8 cellular contexts compared by ENCODE assay signal in the genomic region with DNA sequence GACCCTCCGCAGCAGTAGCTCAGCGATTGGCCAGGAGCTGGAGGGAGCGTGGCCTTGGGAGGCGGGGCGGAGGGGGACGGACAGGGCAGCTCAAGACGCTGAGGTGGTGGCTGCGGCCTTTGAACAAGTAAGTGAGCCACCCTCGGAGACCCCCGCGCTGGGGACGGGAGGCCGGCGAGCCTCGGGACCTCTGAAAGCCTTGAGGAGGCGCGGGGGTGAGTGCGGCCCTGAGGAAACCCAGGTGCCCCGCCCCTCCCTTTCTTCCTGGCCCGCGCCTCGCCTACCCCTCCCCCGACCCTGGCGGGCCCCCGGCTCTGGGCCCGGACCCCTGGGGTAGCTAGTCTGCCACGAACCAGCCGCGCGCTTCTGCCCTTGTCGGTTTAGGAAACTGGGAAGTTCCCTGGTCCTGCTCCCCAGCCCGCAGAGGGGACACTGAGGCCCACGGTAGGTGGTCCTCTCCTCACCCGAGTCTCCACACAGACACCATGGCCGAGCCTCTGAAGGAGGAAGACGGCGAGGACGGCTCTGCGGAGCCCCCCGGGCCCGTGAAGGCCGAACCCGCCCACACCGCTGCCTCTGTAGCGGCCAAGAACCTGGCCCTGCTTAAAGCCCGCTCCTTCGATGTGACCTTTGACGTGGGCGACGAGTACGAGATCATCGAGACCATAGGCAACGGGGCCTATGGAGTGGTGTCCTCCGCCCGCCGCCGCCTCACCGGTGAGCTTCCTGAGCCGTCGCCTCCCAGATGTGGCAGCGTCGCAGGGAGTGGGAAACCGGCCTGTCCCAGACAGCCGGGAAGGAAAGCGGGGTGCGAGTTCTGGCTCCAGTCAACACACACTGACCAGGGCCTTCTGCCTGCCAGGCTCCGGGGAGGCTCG. TPM values are rescaled to one million over a fixed set of nuclear protein-coding genes. Genes with fewer than 3 reads are reported as not detected.
A peak's percentile ranks its signal among the peaks of the same experiment; 100 is the strongest.
DNase-seq lines count a peak whose midpoint lies in the region; ATAC-seq, FAIRE-seq and TF ChIP-seq lines count a peak whose summit lies in the region.

Gene MAPK7, plus strand, starts transcription at position 83 of the 878 bp plus-strand sequence. Its CDS starts 403 bp downstream, at position 486.

- H3K36me3 Mint-ChIP-seq in astrocyte (ENCODE audit: low read depth, unreplicated experiment) = peaks cover 18% of the 10 kb centered on the region

- DNase-seq in astrocyte (ENCODE audit: low read depth) = no peak
- DNase-seq in smooth muscle cell (lab: John Stamatoyannopoulos, UW; ENCODE audit: unreplicated experiment) = no peak
- DNase-seq in NCI-H1417 treated with DMSO at 0.1 percent for 48 hours (lab: John Stamatoyannopoulos, UW) = no peak
- no peak for DNase-seq in NCI-H2196 (lab: John Stamatoyannopoulos, UW; ENCODE audit: unreplicated experiment)
- no peak for DNase-seq in MV-4-11 (lab: John Stamatoyannopoulos, UW)

- H3K4me1 ChIP-seq in astrocyte (ENCODE audit: insufficient read depth, low read length) (peaks cover 13% of the 10 kb centered on the region), smooth muscle cell (ENCODE audit: low read depth) (peaks cover 8% of the 10 kb centered on the region)

- H3K9me3 ChIP-seq in astrocyte (ENCODE audit: insufficient read depth, low read depth, low read length) = no peaks in the 10 kb centered on the region
- H3K9me3 ChIP-seq in iPS-18c (ENCODE audit: control insufficient read depth, insufficient read depth, low read length) = no peaks in the 10 kb centered on the region
- H3K9me3 ChIP-seq in smooth muscle cell (replicated peaks; ENCODE audit: low read depth) = no peaks in the 10 kb centered on the region

- ATAC-seq in GM19372 (IDR thresholded peaks at IDR 0.05; ENCODE audit: low read depth, unreplicated experiment) (peak; percentile 3), HG03342 (IDR thresholded peaks at IDR 0.05; ENCODE audit: unreplicated experiment) (peak; percentile 5)

- peak within 1 kb of the TSS; percentile 97 for H3K27ac Mint-ChIP-seq in astrocyte (ENCODE audit: unreplicated experiment)

- H3K9ac ChIP-seq in astrocyte (ENCODE audit: low read length) (peak within 1 kb of the TSS; percentile 90), smooth muscle cell (ENCODE audit: low read depth) (peak within 1 kb of the TSS; percentile 74)

- peak within 1 kb of the TSS; percentile 95 for H3K4me2 ChIP-seq in astrocyte (ENCODE audit: low read length)
- H3K4me2 ChIP-seq in smooth muscle cell = peak within 1 kb of the TSS; percentile 98

- peak within 1 kb of the TSS; percentile 95 for H3K4me3 Mint-ChIP-seq in astrocyte (ENCODE audit: unreplicated experiment)

- H2AFZ ChIP-seq in astrocyte (ENCODE audit: low read depth, low read length) (peak within 1 kb of the TSS; percentile 95), smooth muscle cell (ENCODE audit: low read depth) (peak within 1 kb of the TSS; percentile 75)

- H3K4me3 ChIP-seq in astrocyte (ENCODE audit: insufficient read depth, low read depth, low read length) (peak within 1 kb of the TSS; percentile 75), iPS-18c (ENCODE audit: insufficient read depth, low read depth, low read length) (peak within 1 kb of the TSS; percentile 97), smooth muscle cell (peak within 1 kb of the TSS; percentile 71)

- peaks cover 10% of the 10 kb centered on the region for H3K4me1 Mint-ChIP-seq in astrocyte (ENCODE audit: low read depth, unreplicated experiment)

- H3K79me2 ChIP-seq in astrocyte (ENCODE audit: insufficient read depth, low read length) = peaks cover 44% of the 10 kb centered on the region
- peaks cover 24% of the 10 kb centered on the region for H3K79me2 ChIP-seq in smooth muscle cell (ENCODE audit: low read depth)

- no peak for FAIRE-seq in astrocyte (lab: Jason Lieb, UNC)

- H3K36me3 ChIP-seq in astrocyte (ENCODE audit: insufficient read depth, low read length) = peaks cover 20% of the 10 kb centered on the region
- no peaks in the 10 kb centered on the region for H3K36me3 ChIP-seq in smooth muscle cell (ENCODE audit: low read depth)

- H4K20me1 ChIP-seq in astrocyte (ENCODE audit: insufficient read depth, low read length) (peaks cover 45% of the 10 kb centered on the region), smooth muscle cell (ENCODE audit: low read depth) (peaks cover 42% of the 10 kb centered on the region)

- no peaks in the 10 kb centered on the region for H3K27me3 ChIP-seq in astrocyte (ENCODE audit: insufficient read depth, low read length)
- no peaks in the 10 kb centered on the region for H3K27me3 ChIP-seq in smooth muscle cell (ENCODE audit: low read depth)

- H3F3A ChIP-seq in smooth muscle cell (ENCODE audit: low read depth) = peaks cover 26% of the 10 kb centered on the region

- H3K27me3 Mint-ChIP-seq in astrocyte (ENCODE audit: low read depth, unreplicated experiment) = no peaks in the 10 kb centered on the region

- H3K27ac ChIP-seq in astrocyte (ENCODE audit: low read depth, low read length) = peak within 1 kb of the TSS; percentile 96
- H3K27ac ChIP-seq in smooth muscle cell (ENCODE audit: low read depth) = peak within 1 kb of the TSS; percentile 79

- H3K9me3 Mint-ChIP-seq in astrocyte (ENCODE audit: unreplicated experiment) = no peaks in the 10 kb centered on the region

- TF ChIP-seq CTCF in astrocyte (IDR thresholded peaks at IDR 0.05; ENCODE audit: insufficient read depth, low read depth, low read length) (no peak), smooth muscle cell (IDR thresholded peaks at IDR 0.05; ENCODE audit: borderline replicate concordance, insufficient read depth, poor library complexity, severe bottlenecking) (no peak)

- 8% methylated on average over 52 of the region's 68 CpGs for WGBS in smooth muscle cell (ENCODE audit: low lambda C conversion rate)

RNA-seq across cellular contexts. Expression of gene MAPK7, which starts in this region (rescaled TPM):
- total RNA-seq in astrocyte = 25.1 and 34.3 TPM in 2 replicates
- total RNA-seq in smooth muscle cell = 9.1 and 14.7 TPM in 2 replicates
- 34.5 and 36.3 TPM in 2 replicates for polyA plus RNA-seq in smooth muscle cell
